ENCODE assay signal across 9 cellular contexts in genomic region chr11:8732276-8732675, GRCh38. TPM values are rescaled to one million over a fixed set of nuclear protein-coding genes. Genes with fewer than 3 reads are reported as not detected.
DNase-seq lines count a peak whose midpoint lies in the region; ATAC-seq and TF ChIP-seq lines count a peak whose summit lies in the region.
"Had no signal": no experiment of that assay in that cellular context is flagged by ENCODE, and none has a peak within 500 bp of the region (broad histone marks: within the 10 kb centered on the region; RNA-seq: fewer than 3 reads in every experiment).

No MANE protein-coding gene starts in this region.

- no TSS peak for BruUV-seq in Panc1 (replicated peaks; lab: Mats Ljungman, UMichigan)

- peaks cover 27% of the 10 kb centered on the region for H3K4me1 ChIP-seq in GM23248 (ENCODE audit: insufficient read depth)
- peaks cover 3% of the 10 kb centered on the region; the same call in 1 of the 2 replicates for H3K4me1 ChIP-seq in Panc1 (ENCODE audit: control insufficient read depth, insufficient read depth, low read length)

- H3K36me3 ChIP-seq in GM23248 (ENCODE audit: low read depth) = no peaks in the 10 kb centered on the region
- H3K36me3 ChIP-seq in Panc1 (ENCODE audit: control insufficient read depth, insufficient read depth, low read length) = no peaks in the 10 kb centered on the region

- H3K9me2 ChIP-seq in GM23248 (ENCODE audit: insufficient read depth) = no peaks in the 10 kb centered on the region

- CTCF ChIA-PET in Panc1 (lab: Charles Lee) = interaction anchor here (0.6 kb wide), 1 partner anchor 110 kb away, joined by 5 read pairs; no protein-coding TSS in a partner anchor

- POLR2A ChIA-PET in Panc1 (lab: Charles Lee) = no interaction called here

- H3K79me2 ChIP-seq in GM23248 (ENCODE audit: insufficient read depth) = 0 out of 2 replicates have a peak, but pooled peaks cover 5% of the 10 kb centered on the region

- WGBS in GM23248 (ENCODE audit: low coverage in 1 of 2, low lambda C conversion rate in 2 of 2, missing lambda C conversion rate in 2 of 2), 2 experiments = 41 to 48% methylated on average over 3 of the region's 3 CpGs

- H4K20me1 ChIP-seq in GM23248 (ENCODE audit: insufficient read depth) = no peaks in the 10 kb centered on the region

- peak overlapping the region; percentile 38 for H3K4me2 ChIP-seq in GM23248 (ENCODE audit: unreplicated experiment)

- ATAC-seq in Panc1 = peak; percentile 47; the same call in 1 of the 2 replicates
- ATAC-seq: naive thymus-derived CD8-positive, alpha-beta T cell had no signal

- DNase-seq in EH (ENCODE audit: low read depth) (peak; percentile 29), GM23248 (peak; percentile 15), Panc1 (ENCODE audit: low read depth, low spot score) (no peak), medulla oblongata (ENCODE audit: extremely low spot score) (peak; percentile 47), glomerular visceral epithelial cell (ENCODE audit: extremely low spot score) (no peak), nucleus accumbens (lab: John Stamatoyannopoulos, UW) (no peak), cerebellum (ENCODE audit: low spot score) (no peak)
- no peak for DNase-seq in effector CD4-positive, alpha-beta T cell

- H3K27ac ChIP-seq in GM23248 (peak overlapping the region; percentile 59), Panc1 (ENCODE audit: low read length) (no peak overlapping the region)

- H3K27me3 ChIP-seq in GM23248 (replicated peaks; ENCODE audit: insufficient read depth) (no peaks in the 10 kb centered on the region), Panc1 (ENCODE audit: control insufficient read depth, insufficient read depth, low read length) (no peaks in the 10 kb centered on the region)

- intact Hi-C loops in Panc1 (cut with micrococcal nuclease; ENCODE audit: unreplicated experiment) = no loop called here

- in situ Hi-C loops in GM23248 (cut with MboI) (no loop called here), Panc1 (cut with HindIII; ENCODE audit: low pct_unique_long_range_greater_than_20kb, low sequenced_read_pairs) (no loop called here)

- no peak for TF ChIP-seq CTCF in Panc1 (IDR thresholded peaks at IDR 0.05)

- no peak overlapping the region for H2AFZ ChIP-seq in GM23248

- H3F3A ChIP-seq in GM23248 (ENCODE audit: insufficient read depth) = peaks cover 20% of the 10 kb centered on the region

- H3K4me3 ChIP-seq in GM23248 = no peak overlapping the region
- H3K4me3 ChIP-seq in Panc1 (ENCODE audit: low read depth in 2 of 2, low read length in 2 of 2) = no peak overlapping the region

- H3K9me3 ChIP-seq in GM23248 (ENCODE audit: low read depth) = no peaks in the 10 kb centered on the region
- no peaks in the 10 kb centered on the region for H3K9me3 ChIP-seq in Panc1 (ENCODE audit: control insufficient read depth, insufficient read depth, low read depth, low read length)

- no peak overlapping the region for H3K9ac ChIP-seq in GM23248

RNA-seq across cellular contexts. Expression of gene RPL27A, which starts 49.7 kb away (rescaled TPM):
- total RNA-seq in GM23248 (2014; rRNA removed; shearing (Covaris generic)) = 460 and 520 TPM in 2 replicates
- 1,046 and 1,073 TPM in 2 replicates for polyA plus RNA-seq in GM23248 (2016; fragmentation: Nextera tagmentation; extraction: Ambion mirVana)
- total RNA-seq in Panc1 (2021; ENCODE audit: unreplicated experiment) = 1,115 TPM
- 3,180 TPM for polyA plus RNA-seq in Panc1 (2012; ENCODE audit: insufficient read length)
- total RNA-seq in cerebellum = 430 TPM

RNA-seq across cellular contexts. Expression of gene TRIM66, which starts 49.8 kb away (rescaled TPM):
- total RNA-seq in GM23248 (2014; rRNA removed; shearing (Covaris generic)) = 1.4 and 1.5 TPM in 2 replicates
- 1.2 and 1.5 TPM in 2 replicates for polyA plus RNA-seq in GM23248 (2016; fragmentation: Nextera tagmentation; extraction: Ambion mirVana)
- total RNA-seq in Panc1 (2021; ENCODE audit: unreplicated experiment) = 30.4 TPM
- polyA plus RNA-seq in Panc1 (2012; ENCODE audit: insufficient read length) = 17.9 TPM
- 4.9 TPM for total RNA-seq in cerebellum

Comparison
In these comparisons a context has a peak if more than half of its experiments do, and no peak if none do; other contexts are left out.
1. DNase-seq: peak in EH (single experiment), GM23248 (single experiment) and medulla oblongata (single experiment); none in Panc1 (single experiment), glomerular visceral epithelial cell (single experiment), effector CD4-positive, alpha-beta T cell (single experiment), nucleus accumbens (0 of 56) and cerebellum (single experiment).